Comparison of ENCODE assay signal across 8 cellular contexts in the genomic region with DNA sequence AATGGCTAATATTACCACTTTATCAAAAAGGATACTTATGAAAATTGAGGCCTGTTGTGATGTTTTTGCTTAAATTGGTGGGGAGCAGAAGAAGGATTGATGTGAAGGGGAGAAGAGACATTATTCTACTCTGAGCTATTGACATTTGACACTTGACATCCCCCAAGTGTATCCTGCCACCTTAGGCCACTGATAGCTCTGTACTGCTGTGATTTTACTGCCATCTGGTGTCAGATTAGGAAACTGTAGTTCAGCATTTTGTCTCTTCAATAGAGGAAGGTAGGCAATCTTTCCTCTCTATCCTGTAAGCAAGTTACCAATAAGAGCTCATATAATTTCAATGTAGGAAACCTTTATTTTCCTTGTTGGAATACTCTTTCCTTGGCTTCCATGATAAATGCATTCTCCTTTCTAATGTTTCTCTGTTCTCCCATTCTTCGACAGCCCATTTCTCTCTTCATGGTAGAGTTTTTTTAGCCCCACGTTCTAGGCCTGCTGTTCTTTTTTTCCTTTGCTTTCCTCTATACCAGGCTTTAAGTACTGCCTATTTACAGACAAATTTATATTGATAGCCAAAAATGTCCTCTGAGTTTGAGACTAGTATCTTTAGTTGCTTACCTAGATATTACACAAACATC. TPM values are rescaled to one million over a fixed set of nuclear protein-coding genes. Genes with fewer than 3 reads are reported as not detected.
A peak's percentile ranks its signal among the peaks of the same experiment; 100 is the strongest.
DNase-seq lines count a peak whose midpoint lies in the region; ATAC-seq and TF ChIP-seq lines count a peak whose summit lies in the region.

No MANE protein-coding gene starts in this region.

- no peaks in the 10 kb centered on the region for H3K9me3 Mint-ChIP-seq in T-helper 2 cell treated with Interferon-gamma antibody and Interleukin-4, amounts not matched to agents 5 μg/mL and 100 μg/mL, for 36 hours

- CTCF ChIA-PET in HEK293 (lab: Yijun Ruan, JAX) (interaction anchor here (0.6 to 2.6 kb wide), 53 partner anchors 9 to 1421 kb away, joined by 3 to 32 read pairs (median 4); no protein-coding TSS in a partner anchor), Panc1 (lab: Charles Lee) (interaction anchor here (0.6 kb wide), 1 partner anchor 253 kb away, joined by 3 read pairs; no protein-coding TSS in a partner anchor)

- H3K27ac ChIP-seq in HEK293 (ENCODE audit: extremely low read depth, low read depth, low read length), result no peak overlapping the region
- no peak overlapping the region for H3K27ac ChIP-seq in Panc1 (ENCODE audit: low read length)

- H3K27me3 Mint-ChIP-seq in T-helper 2 cell treated with Interferon-gamma antibody and Interleukin-4, amounts not matched to agents 5 μg/mL and 100 μg/mL, for 36 hours (ENCODE audit: low read depth), result no peaks in the 10 kb centered on the region

- intact Hi-C loops in Panc1 (cut with micrococcal nuclease; ENCODE audit: unreplicated experiment), result no loop called here

- no peak overlapping the region for H3K4me3 Mint-ChIP-seq in T-helper 2 cell treated with Interferon-gamma antibody and Interleukin-4, amounts not matched to agents 5 μg/mL and 100 μg/mL, for 36 hours

- DNase-seq in AG09309 (ENCODE audit: low read depth) (peak; percentile 3), GM12865 (ENCODE audit: low read depth) (peak; percentile 73), Panc1 (ENCODE audit: low read depth, low spot score) (peak; percentile 47), dermis blood vessel endothelial cell (peak; percentile 70), medulla oblongata (ENCODE audit: extremely low spot score) (peak; percentile 79)
- DNase-seq in T-helper 2 cell treated with Interferon-gamma antibody and Interleukin-4, amounts not matched to agents 5 μg/mL and 100 μg/mL, for 36 hours (ENCODE audit: low spot score), result no peak

- peak; percentile 91 for ATAC-seq in Panc1

- peaks cover 5% of the 10 kb centered on the region for H3K36me3 Mint-ChIP-seq in T-helper 2 cell treated with Interferon-gamma antibody and Interleukin-4, amounts not matched to agents 5 μg/mL and 100 μg/mL, for 36 hours (ENCODE audit: low read depth)

- TF ChIP-seq CTCF in AG09309 (IDR thresholded peaks at IDR 0.05; ENCODE audit: control insufficient read depth, insufficient read depth, low read depth, low read length, missing control alignments) (peak; percentile 72), GM12865 (IDR thresholded peaks at IDR 0.05; ENCODE audit: insufficient read depth, low read depth, low read length, missing control alignments) (peak; percentile 72), HEK293 (tag by site-specific recombination; IDR thresholded peaks at IDR 0.05) (peak; percentile 65), LNCAP (IDR thresholded peaks at IDR 0.05) (peak; percentile 77), Panc1 (IDR thresholded peaks at IDR 0.05) (peak; percentile 75)

- POLR2A ChIA-PET in HEK293 (lab: Yijun Ruan, JAX), result no interaction called here
- POLR2A ChIA-PET in Panc1 (lab: Charles Lee), result no interaction called here

- in situ Hi-C loops in Panc1 (cut with HindIII; ENCODE audit: low pct_unique_long_range_greater_than_20kb, low sequenced_read_pairs), result no loop called here

- H3K27ac Mint-ChIP-seq in T-helper 2 cell treated with Interferon-gamma antibody and Interleukin-4, amounts not matched to agents 5 μg/mL and 100 μg/mL, for 36 hours, result no peak overlapping the region

- H3K4me3 ChIP-seq in AG09309 (ENCODE audit: control insufficient read depth, low read depth, low read length), result no peak overlapping the region
- H3K4me3 ChIP-seq in GM12865 (ENCODE audit: low read depth, low read length), result no peak overlapping the region
- H3K4me3 ChIP-seq in HEK293 (ENCODE audit: low read depth, low read length), result no peak overlapping the region
- H3K4me3 ChIP-seq in Panc1 (ENCODE audit: low read depth in 2 of 2, low read length in 2 of 2), result no peak overlapping the region

- no peaks in the 10 kb centered on the region for H3K27me3 ChIP-seq in Panc1 (ENCODE audit: control insufficient read depth, insufficient read depth, low read length)

- H3K4me1 ChIP-seq in HEK293 (ENCODE audit: control insufficient read depth, insufficient read depth, low read length) (no peaks in the 10 kb centered on the region), Panc1 (ENCODE audit: control insufficient read depth, insufficient read depth, low read length) (no peaks in the 10 kb centered on the region)

- BruUV-seq in Panc1 (replicated peaks; lab: Mats Ljungman, UMichigan), result no TSS peak

- H3K4me1 Mint-ChIP-seq in T-helper 2 cell treated with Interferon-gamma antibody and Interleukin-4, amounts not matched to agents 5 μg/mL and 100 μg/mL, for 36 hours (ENCODE audit: low read depth), result no peaks in the 10 kb centered on the region

- H3K36me3 ChIP-seq in HEK293 (ENCODE audit: control insufficient read depth in 2 of 2, insufficient read depth in 1 of 2, low read length in 2 of 2), result peaks cover 8 to 15% of the 10 kb centered on the region in 2 experiments
- H3K36me3 ChIP-seq in Panc1 (ENCODE audit: control insufficient read depth, insufficient read depth, low read length), result no peaks in the 10 kb centered on the region

- H3K9me3 ChIP-seq in HEK293 (ENCODE audit: control insufficient read depth, insufficient read depth, low read depth, low read length), result no peaks in the 10 kb centered on the region
- no peaks in the 10 kb centered on the region for H3K9me3 ChIP-seq in Panc1 (ENCODE audit: control insufficient read depth, insufficient read depth, low read depth, low read length)

TF ChIP-seq in HEK293, 187 proteins besides CTCF, POLR2A, EP300 and RAD21 (continues in another document):
- TF ChIP-seq ZNF76 (tag by site-specific recombination; IDR thresholded peaks at IDR 0.05; ENCODE audit: borderline replicate concordance, low read depth), result no peak
- TF ChIP-seq MZF1 (tag by site-specific recombination; IDR thresholded peaks at IDR 0.05; ENCODE audit: borderline replicate concordance), result peak; percentile 72
- TF ChIP-seq ZSCAN30 (tag by site-specific recombination; IDR thresholded peaks at IDR 0.05), result 0 out of 2 replicates have a peak, but pooled peaks have one; percentile 13
- TF ChIP-seq ZNF2 (tag by site-specific recombination; IDR thresholded peaks at IDR 0.05), result no peak
- TF ChIP-seq ZNF677 (tag by site-specific recombination; IDR thresholded peaks at IDR 0.05), result no peak
- no peak for TF ChIP-seq ZNF707 (tag by site-specific recombination; IDR thresholded peaks at IDR 0.05)
- no peak for TF ChIP-seq ZNF843 (tag by site-specific recombination; IDR thresholded peaks at IDR 0.05)
- peak; percentile 93 for TF ChIP-seq ZNF654 (tag by site-specific recombination; IDR thresholded peaks at IDR 0.05; ENCODE audit: low read depth)
- TF ChIP-seq ZBTB11 (tag by site-specific recombination; conservative IDR thresholded peaks at IDR 0.05; ENCODE audit: low read depth), result no peak; the same call in 1 of the 2 replicates
- TF ChIP-seq HOXD13 (CRISPR knock-in tag; IDR thresholded peaks at IDR 0.05; ENCODE audit: borderline replicate concordance), result no peak
- TF ChIP-seq TRIM28 (IDR thresholded peaks at IDR 0.05; ENCODE audit: borderline replicate concordance, low read length), result no peak
- TF ChIP-seq ZBTB44 (tag by site-specific recombination; IDR thresholded peaks at IDR 0.05), result no peak
- 0 out of 2 replicates have a peak, but pooled peaks have one; percentile 25 for TF ChIP-seq ZNF660 (tag by site-specific recombination; IDR thresholded peaks at IDR 0.05)

RNA-seq across cellular contexts. Expression of gene PPHLN1, which starts 46.3 kb away (rescaled TPM):
- total RNA-seq in Panc1 (2021; ENCODE audit: unreplicated experiment) (56.5 TPM), dermis blood vessel endothelial cell (99.5 and 101 TPM in 2 replicates)
- polyA plus RNA-seq in Panc1 (2012; ENCODE audit: insufficient read length), result 31.2 TPM

RNA-seq across cellular contexts. Expression of gene ZCRB1, which starts 46.4 kb away (rescaled TPM):
- total RNA-seq in Panc1 (2021; ENCODE audit: unreplicated experiment) (68.8 TPM), dermis blood vessel endothelial cell (22.1 and 33.4 TPM in 2 replicates)
- 72.6 TPM for polyA plus RNA-seq in Panc1 (2012; ENCODE audit: insufficient read length)
